In the genomic region with DNA sequence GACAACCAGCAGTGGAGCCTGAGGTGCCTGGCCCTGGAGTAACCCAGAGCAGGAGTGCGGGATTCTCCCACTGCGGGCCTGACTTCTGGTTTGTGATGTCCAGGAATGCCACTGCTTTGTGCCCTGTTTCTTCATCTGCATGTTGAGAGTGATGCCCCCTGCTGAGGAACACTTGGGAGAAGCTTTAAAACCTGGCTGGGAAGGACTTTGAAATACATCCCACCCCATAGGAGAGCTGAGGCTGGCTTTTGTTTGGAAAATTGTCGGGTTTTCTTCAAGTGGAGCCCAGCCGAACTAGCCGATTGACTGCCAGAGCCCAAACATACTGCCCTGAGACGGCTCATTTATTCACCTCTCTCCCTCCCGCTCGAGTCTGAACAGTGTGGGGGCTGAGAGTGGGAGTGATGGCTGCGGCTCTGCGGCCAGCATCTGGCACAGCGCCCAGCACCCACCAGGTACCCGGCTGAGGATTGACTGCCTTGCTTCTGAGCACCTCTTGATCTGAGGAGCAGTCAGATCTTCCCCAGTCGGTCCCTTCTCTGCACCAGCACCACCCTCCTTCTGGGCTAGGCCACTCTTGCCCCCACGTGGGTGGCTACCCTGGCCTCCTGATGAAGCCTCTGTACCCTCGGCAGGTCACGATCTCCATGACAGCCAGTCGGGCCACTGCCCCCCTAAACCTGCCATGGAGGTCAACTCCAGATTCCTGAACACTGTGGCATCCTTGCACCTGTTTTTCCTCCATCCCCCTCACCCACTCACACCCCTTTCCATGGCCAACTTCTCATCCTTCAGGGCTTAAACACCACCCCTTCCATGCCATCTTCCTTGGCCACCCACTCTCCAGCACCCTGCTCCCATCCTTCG, we compare ENCODE assay signal across 16 cellular contexts.
DNase-seq lines count a peak whose midpoint lies in the region; ATAC-seq and TF ChIP-seq lines count a peak whose summit lies in the region.
"Had no signal": no experiment of that assay in that cellular context is flagged by ENCODE, and none has a peak within 500 bp of the region (broad histone marks: within the 10 kb centered on the region; RNA-seq: fewer than 3 reads in every experiment).

No MANE protein-coding gene starts in this region.

- H3K27me3 Mint-ChIP-seq in stimulated activated naive CD8-positive, alpha-beta T cell treated with anti-CD3 and anti-CD28 coated beads, Interleukin-15, amount 100 ng/mL, for 72 hours = no peaks in the 10 kb centered on the region
- H3K27me3 Mint-ChIP-seq: CD4-positive, CD25-positive, alpha-beta regulatory T cell; stimulated activated naive CD8-positive, alpha-beta T cell treated with anti-CD3 and anti-CD28 coated beads, Interleukin-15, Interleukin-2, amounts not matched to agents 100 ng/mL and 50 ng/mL, for 24 hours had no signal

- H3K27ac Mint-ChIP-seq in stimulated activated naive CD8-positive, alpha-beta T cell treated with anti-CD3 and anti-CD28 coated beads, Interleukin-15, amount 100 ng/mL, for 72 hours = no peak overlapping the region
- H3K27ac Mint-ChIP-seq: stimulated activated naive CD8-positive, alpha-beta T cell treated with anti-CD3 and anti-CD28 coated beads, Interleukin-15, Interleukin-2, amounts not matched to agents 100 ng/mL and 50 ng/mL, for 24 hours had no signal

- no peak for DNase-seq in stimulated activated naive CD8-positive, alpha-beta T cell treated with anti-CD3 and anti-CD28 coated beads, Interleukin-15, amount 100 ng/mL, for 72 hours
- no peak for DNase-seq in stimulated activated naive CD8-positive, alpha-beta T cell treated with anti-CD3 and anti-CD28 coated beads, Interleukin-15, Interleukin-2, amounts not matched to agents 100 U/mL and 50 U/mL, for 24 hours
- DNase-seq in NCI-H2227 (lab: John Stamatoyannopoulos, UW; ENCODE audit: unreplicated experiment) (peak; percentile 95), fibroblast of pulmonary artery (ENCODE audit: low read depth) (no peak), COLO829 (ENCODE audit: low spot score) (no peak)
- DNase-seq in effector CD8-positive, alpha-beta T cell (lab: John Stamatoyannopoulos, UW) = no peak
- DNase-seq: activated T-cell treated with anti-CD3 and anti-CD28 coated beads for 4 hours; CD4-positive, CD25-positive, alpha-beta regulatory T cell; heart left ventricle; lower lobe of right lung; NCI-H1694 treated with DMSO at 0.1 percent for 48 hours; RPMI8226; stimulated activated CD4-positive, alpha-beta T cell treated with anti-CD3 and anti-CD28 coated beads, Interleukin-2, amount 100 ng/mL, for 24 hours had no signal

- TF ChIP-seq CTCF in fibroblast of pulmonary artery (IDR thresholded peaks at IDR 0.05; ENCODE audit: low read length, missing control alignments) = peak; percentile 20

- H3K4me3 Mint-ChIP-seq in stimulated activated naive CD8-positive, alpha-beta T cell treated with anti-CD3 and anti-CD28 coated beads, Interleukin-15, amount 100 ng/mL, for 72 hours = no peak overlapping the region
- H3K4me3 Mint-ChIP-seq: CD4-positive, CD25-positive, alpha-beta regulatory T cell; stimulated activated naive CD8-positive, alpha-beta T cell treated with anti-CD3 and anti-CD28 coated beads, Interleukin-15, Interleukin-2, amounts not matched to agents 100 ng/mL and 50 ng/mL, for 24 hours had no signal

- H3K9me3 Mint-ChIP-seq in stimulated activated naive CD8-positive, alpha-beta T cell treated with anti-CD3 and anti-CD28 coated beads, Interleukin-15, amount 100 ng/mL, for 72 hours = no peaks in the 10 kb centered on the region
- H3K9me3 Mint-ChIP-seq: CD4-positive, CD25-positive, alpha-beta regulatory T cell; stimulated activated naive CD8-positive, alpha-beta T cell treated with anti-CD3 and anti-CD28 coated beads, Interleukin-15, Interleukin-2, amounts not matched to agents 100 ng/mL and 50 ng/mL, for 24 hours had no signal

- ATAC-seq in stimulated activated naive CD8-positive, alpha-beta T cell treated with anti-CD3 and anti-CD28 coated beads, Interleukin-15, amount 100 ng/mL, for 72 hours = peak; percentile 49
- ATAC-seq in stimulated activated naive CD8-positive, alpha-beta T cell treated with anti-CD3 and anti-CD28 coated beads, Interleukin-15, Interleukin-2, amounts not matched to agents 100 U/mL and 50 U/mL, for 24 hours = no peak
- no peak for ATAC-seq in GM21529 (IDR thresholded peaks at IDR 0.05; ENCODE audit: unreplicated experiment)
- ATAC-seq in GM18858 (IDR thresholded peaks at IDR 0.05; ENCODE audit: unreplicated experiment) = no peak
- ATAC-seq: lower lobe of right lung had no signal

- peaks cover 39% of the 10 kb centered on the region for H3K4me1 Mint-ChIP-seq in stimulated activated naive CD8-positive, alpha-beta T cell treated with anti-CD3 and anti-CD28 coated beads, Interleukin-15, amount 100 ng/mL, for 72 hours

- no peak overlapping the region for H3K4me3 ChIP-seq in fibroblast of pulmonary artery (replicated peaks; ENCODE audit: low read depth, low read length)
- H3K4me3 ChIP-seq: heart left ventricle, lower lobe of right lung had no signal
